ENCODE assay signal across 12 cellular contexts in genomic region chr1:155984341-155984740, GRCh38. TPM values are rescaled to one million over a fixed set of nuclear protein-coding genes. Genes with fewer than 3 reads are reported as not detected.
A peak's percentile ranks its signal among the peaks of the same experiment; 100 is the strongest.
DNase-seq lines count a peak whose midpoint lies in the region; ATAC-seq and TF ChIP-seq lines count a peak whose summit lies in the region.
"Had no signal": no experiment of that assay in that cellular context is flagged by ENCODE, and none has a peak within 500 bp of the region (broad histone marks: within the 10 kb centered on the region; RNA-seq: fewer than 3 reads in every experiment).

No MANE protein-coding gene starts in this region.

- H3K4me3 Mint-ChIP-seq in Caco-2 (ENCODE audit: unreplicated experiment) (no peak overlapping the region), MCF 10A (ENCODE audit: unreplicated experiment) (no peak overlapping the region)
- peak overlapping the region in 1 of 10 donors; percentile 52 for H3K4me3 Mint-ChIP-seq in naive thymus-derived CD8-positive, alpha-beta T cell
- H3K4me3 Mint-ChIP-seq: stimulated activated naive CD8-positive, alpha-beta T cell treated with anti-CD3 and anti-CD28 coated beads, Interleukin-15, Interleukin-2, amounts not matched to agents 100 ng/mL and 50 ng/mL, for 24 hours had no signal

- H3K36me3 Mint-ChIP-seq in Caco-2 (ENCODE audit: insufficient read depth, unreplicated experiment), result no peaks in the 10 kb centered on the region
- H3K36me3 Mint-ChIP-seq in MCF 10A (ENCODE audit: insufficient read depth, unreplicated experiment), result peaks cover 8% of the 10 kb centered on the region
- no peaks in the 10 kb centered on the region for H3K36me3 Mint-ChIP-seq in naive thymus-derived CD8-positive, alpha-beta T cell

- H3K27me3 Mint-ChIP-seq in Caco-2 (ENCODE audit: insufficient read depth, unreplicated experiment) (no peaks in the 10 kb centered on the region), MCF 10A (ENCODE audit: insufficient read depth, unreplicated experiment) (no peaks in the 10 kb centered on the region)
- H3K27me3 Mint-ChIP-seq in naive thymus-derived CD8-positive, alpha-beta T cell, result no peaks in the 10 kb centered on the region
- H3K27me3 Mint-ChIP-seq: stimulated activated naive CD8-positive, alpha-beta T cell treated with anti-CD3 and anti-CD28 coated beads, Interleukin-15, Interleukin-2, amounts not matched to agents 100 ng/mL and 50 ng/mL, for 24 hours had no signal

- no peaks in the 10 kb centered on the region for H3K9me3 ChIP-seq in Caco-2

- peaks cover 14% of the 10 kb centered on the region for H3K4me1 ChIP-seq in Caco-2

- TF ChIP-seq CTCF in Caco-2 (IDR thresholded peaks at IDR 0.05; ENCODE audit: insufficient read depth in 1 of 2, low read depth in 1 of 2, low read length in 1 of 2, severe bottlenecking in 1 of 2, unreplicated experiment in 1 of 2) (no peak), MCF 10A (IDR thresholded peaks at IDR 0.05; ENCODE audit: unreplicated experiment) (no peak)

- H3K4me1 Mint-ChIP-seq in Caco-2 (ENCODE audit: low read depth, unreplicated experiment) (peaks cover 21% of the 10 kb centered on the region), MCF 10A (ENCODE audit: insufficient read depth, unreplicated experiment) (peaks cover 61% of the 10 kb centered on the region)
- H3K4me1 Mint-ChIP-seq in naive thymus-derived CD8-positive, alpha-beta T cell, result peaks cover 23 to 62% (median 57%) of the 10 kb centered on the region in 4 donors

- CTCF ChIA-PET in Caco-2 (lab: Charles Lee) (interaction anchor here (0.6 to 3.0 kb wide), 5 partner anchors 24 to 241 kb away, joined by 3 to 18 read pairs (median 3); no protein-coding TSS in a partner anchor), MCF 10A (lab: Yijun Ruan, JAX) (interaction anchor here (0.5 to 11.9 kb wide), 15 partner anchors 10 to 509 kb away, joined by 3 to 136 read pairs (median 4); partner anchors contain the start of genes GON4L, KHDC4 and RXFP4)

- no peak for ATAC-seq in naive thymus-derived CD8-positive, alpha-beta T cell
- ATAC-seq in GM18907 (IDR thresholded peaks at IDR 0.05; ENCODE audit: unreplicated experiment), result no peak

- H3K27ac Mint-ChIP-seq in Caco-2 (ENCODE audit: unreplicated experiment) (peak overlapping the region; percentile 23), MCF 10A (ENCODE audit: low read depth, unreplicated experiment) (peak overlapping the region; percentile 90)
- peak overlapping the region in 7 of 10 donors; percentile 51 to 93 (median 75) for H3K27ac Mint-ChIP-seq in naive thymus-derived CD8-positive, alpha-beta T cell
- H3K27ac Mint-ChIP-seq: stimulated activated naive CD8-positive, alpha-beta T cell treated with anti-CD3 and anti-CD28 coated beads, Interleukin-15, Interleukin-2, amounts not matched to agents 100 ng/mL and 50 ng/mL, for 24 hours had no signal

- no peak overlapping the region for H3K4me3 ChIP-seq in Caco-2 (ENCODE audit: low read depth, low read length)

- BruUV-seq in Caco-2 (replicated peaks; lab: Mats Ljungman, UMichigan) (no TSS peak), MCF 10A (replicated peaks; lab: Mats Ljungman, UMichigan) (no TSS peak)

- H3K9me3 Mint-ChIP-seq in Caco-2 (ENCODE audit: unreplicated experiment) (no peaks in the 10 kb centered on the region), MCF 10A (ENCODE audit: unreplicated experiment) (no peaks in the 10 kb centered on the region)
- H3K9me3 Mint-ChIP-seq in naive thymus-derived CD8-positive, alpha-beta T cell, result no peaks in the 10 kb centered on the region
- H3K9me3 Mint-ChIP-seq: stimulated activated naive CD8-positive, alpha-beta T cell treated with anti-CD3 and anti-CD28 coated beads, Interleukin-15, Interleukin-2, amounts not matched to agents 100 ng/mL and 50 ng/mL, for 24 hours had no signal

- intact Hi-C loops in Caco-2 (cut with micrococcal nuclease; ENCODE audit: unreplicated experiment) (no loop called here), MCF 10A (cut with micrococcal nuclease) (loop anchor here (10.0 kb wide), 1 partner anchor 260 kb away; no protein-coding TSS in a partner anchor)

- no peaks in the 10 kb centered on the region for H3K36me3 ChIP-seq in Caco-2 (ENCODE audit: control insufficient read depth, insufficient read depth, low read length)

- H3K27me3 ChIP-seq in Caco-2 (replicated peaks; ENCODE audit: control insufficient read depth, insufficient read depth, low read length), result no peaks in the 10 kb centered on the region

- POLR2A ChIA-PET in Caco-2 (lab: Charles Lee), result interaction anchor here (1.5 kb wide), 1 partner anchor 49 kb away, joined by 6 read pairs; no protein-coding TSS in a partner anchor
- POLR2A ChIA-PET in MCF 10A (lab: Yijun Ruan, JAX), result interaction anchor here (0.6 to 13.3 kb wide), 11 partner anchors 10 to 122 kb away, joined by 3 to 294 read pairs (median 4); partner anchors contain the start of genes KHDC4 and RXFP4
- POLR2A ChIA-PET in naive thymus-derived CD8-positive, alpha-beta T cell (lab: Charles Lee), result interaction anchor here (0.6 to 26.8 kb wide), 7 partner anchors 22 to 97 kb away, joined by 3 to 612 read pairs (median 6); partner anchors contain the start of genes ARHGEF2 and KHDC4

- DNase-seq in Caco-2, result no peak
- peak; percentile 85 to 95 for DNase-seq in NCI-H187 (lab: John Stamatoyannopoulos, UW)
- DNase-seq in MCF 10A (ENCODE audit: unreplicated experiment), result no peak
- no peak for DNase-seq in naive thymus-derived CD8-positive, alpha-beta T cell
- DNase-seq in activated effector memory CD4-positive, alpha-beta T cell treated with Interleukin-2 at 50 U/mL for 16 hours, result no peak
- DNase-seq in activated naive CD4-positive, alpha-beta T cell treated with anti-CD3 and anti-CD28 coated beads, Interleukin-2, amount 50 U/mL, for 16 hours, result no peak
- DNase-seq in HuH-7.5 (ENCODE audit: low spot score), result no peak
- DNase-seq: GDM1, retina had no signal

RNA-seq across cellular contexts. Expression of gene ARHGEF2, which starts 6.0 kb away (rescaled TPM):
- total RNA-seq in Caco-2 (2022) (46.9 and 60.3 TPM in 2 replicates), MCF 10A (2022) (498 and 555 TPM in 2 replicates)
- 100 to 1,000 TPM; 204 to 210 TPM for total RNA-seq in naive thymus-derived CD8-positive, alpha-beta T cell
- polyA plus RNA-seq in naive thymus-derived CD8-positive, alpha-beta T cell, result 10 to 100 TPM; 13.8 to 22.0 (median 15.8) TPM

RNA-seq across cellular contexts. Expression of gene SSR2, which starts 36.4 kb away (rescaled TPM):
- total RNA-seq in Caco-2 (2022) (198 and 203 TPM in 2 replicates), MCF 10A (2022) (477 and 589 TPM in 2 replicates)
- total RNA-seq in naive thymus-derived CD8-positive, alpha-beta T cell, result 100 to 1,000 TPM; 199 to 218 TPM
- 100 to 1,000 TPM; 345 to 396 (median 347) TPM for polyA plus RNA-seq in naive thymus-derived CD8-positive, alpha-beta T cell

RNA-seq across cellular contexts. Expression of gene RXFP4, which starts 42.9 kb away (rescaled TPM):
- total RNA-seq in Caco-2 (2022) (not detected in 2 replicates), MCF 10A (2022) (not detected in 2 replicates)
- total RNA-seq in naive thymus-derived CD8-positive, alpha-beta T cell, result not detected
- under 1 TPM in 1 of 3 donors, not detected in 2; 0.46 TPM for polyA plus RNA-seq in naive thymus-derived CD8-positive, alpha-beta T cell
- total RNA-seq: fibroblast of villous mesenchyme had no signal

RNA-seq across cellular contexts. Expression of gene KHDC4, which starts 50.1 kb away (rescaled TPM):
- total RNA-seq in Caco-2 (2022), result 68.5 and 72.9 TPM in 2 replicates
- total RNA-seq in MCF 10A (2022), result 90.9 and 104 TPM in 2 replicates
- 100 to 1,000 TPM; 109 to 110 TPM for total RNA-seq in naive thymus-derived CD8-positive, alpha-beta T cell
- polyA plus RNA-seq in naive thymus-derived CD8-positive, alpha-beta T cell, result 1 to 10 TPM; 5.0 to 7.2 (median 6.5) TPM

Comparison
In these comparisons a context has a peak if more than half of its experiments do, and no peak if none do; other contexts are left out.
1. DNase-seq: peak in NCI-H187 (2 of 2); none in Caco-2 (0 of 2), MCF 10A (single experiment), naive thymus-derived CD8-positive, alpha-beta T cell (0 of 10), activated effector memory CD4-positive, alpha-beta T cell treated with Interleukin-2 at 50 U/mL for 16 hours (single experiment), activated naive CD4-positive, alpha-beta T cell treated with anti-CD3 and anti-CD28 coated beads, Interleukin-2, amount 50 U/mL, for 16 hours (single experiment) and HuH-7.5 (single experiment).
2. H3K27ac Mint-ChIP-seq: peak in every context shown above with its lines; median percentile 90 in MCF 10A; 75 in naive thymus-derived CD8-positive, alpha-beta T cell; 23 in Caco-2.